In genomic region chr20:561437-562231, GRCh38 we compare ENCODE assay signal across 8 cellular contexts. TPM values are rescaled to one million over a fixed set of nuclear protein-coding genes. Genes with fewer than 3 reads are reported as not detected.
A peak's percentile ranks its signal among the peaks of the same experiment; 100 is the strongest.
DNase-seq lines count a peak whose midpoint lies in the region; ATAC-seq and TF ChIP-seq lines count a peak whose summit lies in the region.

No MANE protein-coding gene starts in this region.

- H3K4me3 Mint-ChIP-seq in activated naive CD8-positive, alpha-beta T cell treated with anti-CD3 and anti-CD28 coated beads, Interleukin-2, amount 10 ng/mL, durations not matched to agents 7 days and 5 days: no peak overlapping the region

- DNase-seq in activated gamma-delta T cell treated with Interleukin-2 at 50 U/mL for 16 hours: peak; percentile 26
- no peak for DNase-seq in activated gamma-delta T cell (lab: John Stamatoyannopoulos, UW)
- peak; percentile 65 for DNase-seq in MM.1S
- DNase-seq in SHP77 treated with DMSO at 0.1 percent for 48 hours (lab: John Stamatoyannopoulos, UW): peak; percentile 55
- DNase-seq in activated naive CD8-positive, alpha-beta T cell treated with anti-CD3 and anti-CD28 coated beads, Interleukin-2, amount 10 ng/mL, durations not matched to agents 7 days and 5 days: peak; percentile 41
- DNase-seq in heart right ventricle: peak; percentile 37 to 85
- peak; percentile 39 for DNase-seq in prostate gland (ENCODE audit: low spot score)

- H3K4me1 Mint-ChIP-seq in activated naive CD8-positive, alpha-beta T cell treated with anti-CD3 and anti-CD28 coated beads, Interleukin-2, amount 10 ng/mL, durations not matched to agents 7 days and 5 days: peaks cover 1% of the 10 kb centered on the region

- TF ChIP-seq CTCF in MM.1S (IDR thresholded peaks at IDR 0.05; ENCODE audit: low read length): peak; percentile 94
- TF ChIP-seq CTCF in heart right ventricle (IDR thresholded peaks at IDR 0.05): peak; percentile 13 to 100 (median 98)
- TF ChIP-seq CTCF in prostate gland (IDR thresholded peaks at IDR 0.05): peak; percentile 64 to 92 (median 88)

- peaks cover 20% of the 10 kb centered on the region for H3K27me3 Mint-ChIP-seq in activated naive CD8-positive, alpha-beta T cell treated with anti-CD3 and anti-CD28 coated beads, Interleukin-2, amount 10 ng/mL, durations not matched to agents 7 days and 5 days

- 34 to 40% methylated on average over 12 of the region's 12 CpGs for WGBS in heart right ventricle, 2 donors
- 37% methylated on average over 11 of the region's 12 CpGs for WGBS in prostate gland

- ATAC-seq in activated naive CD8-positive, alpha-beta T cell treated with anti-CD3 and anti-CD28 coated beads, Interleukin-2, amount 10 ng/mL, durations not matched to agents 7 days and 5 days (ENCODE audit: low read depth): peak; percentile 68
- ATAC-seq in heart right ventricle (peak; percentile 68 to 92 (median 84)), HG03045 (IDR thresholded peaks at IDR 0.05; ENCODE audit: unreplicated experiment) (no peak)

- H3K79me2 ChIP-seq in MM.1S (ENCODE audit: low read length): no peaks in the 10 kb centered on the region

- H3K27me3 ChIP-seq in MM.1S (replicated peaks; ENCODE audit: insufficient read depth, low read length): 0 out of 2 replicates have a peak, but pooled peaks cover 2% of the 10 kb centered on the region
- no peaks in the 10 kb centered on the region for H3K27me3 ChIP-seq in heart right ventricle
- H3K27me3 ChIP-seq in prostate gland (replicated peaks; ENCODE audit: insufficient read depth): peaks cover 2% of the 10 kb centered on the region

- H3K4me1 ChIP-seq in MM.1S (ENCODE audit: low read length) (no peaks in the 10 kb centered on the region), heart right ventricle (peaks cover 0 to 33% (median 10%) of the 10 kb centered on the region in 9 donors), prostate gland (replicated peaks) (no peaks in the 10 kb centered on the region)

- H3K4me3 ChIP-seq in MM.1S (ENCODE audit: low read length) (no peak overlapping the region), heart right ventricle (no peak overlapping the region), prostate gland (no peak overlapping the region)

- POLR2A ChIA-PET in activated naive CD8-positive, alpha-beta T cell treated with anti-CD3 and anti-CD28 coated beads, Interleukin-2, amount 10 ng/mL, durations not matched to agents 7 days and 5 days (lab: Charles Lee): no interaction called here

- H2AFZ ChIP-seq in MM.1S (ENCODE audit: low read length): no peak overlapping the region

- H3K36me3 Mint-ChIP-seq in activated naive CD8-positive, alpha-beta T cell treated with anti-CD3 and anti-CD28 coated beads, Interleukin-2, amount 10 ng/mL, durations not matched to agents 7 days and 5 days: no peaks in the 10 kb centered on the region

- H3K9me3 ChIP-seq in MM.1S (replicated peaks; ENCODE audit: insufficient read depth, low read length) (no peaks in the 10 kb centered on the region), heart right ventricle (no peaks in the 10 kb centered on the region), prostate gland (no peaks in the 10 kb centered on the region)

- H3K9ac ChIP-seq in MM.1S (ENCODE audit: low read length): no peak overlapping the region

- H3K36me3 ChIP-seq in MM.1S (replicated peaks; ENCODE audit: insufficient read depth, low read length) (no peaks in the 10 kb centered on the region), heart right ventricle (no peaks in the 10 kb centered on the region), prostate gland (no peaks in the 10 kb centered on the region)

- no peaks in the 10 kb centered on the region for H3K9me3 Mint-ChIP-seq in activated naive CD8-positive, alpha-beta T cell treated with anti-CD3 and anti-CD28 coated beads, Interleukin-2, amount 10 ng/mL, durations not matched to agents 7 days and 5 days

- intact Hi-C loops in heart right ventricle (cut with DNase I) (loop anchor here (1.0 to 5.0 kb wide), 11 partner anchors 49 to 178 kb away; partner anchors contain the start of gene TCF15 (in 1 of the 10)), prostate gland (cut with DNase I) (loop anchor here (5.0 kb wide), 2 partner anchors 86 to 176 kb away; no protein-coding TSS in a partner anchor)

- H3K27ac ChIP-seq in MM.1S (ENCODE audit: low read length) (no peak overlapping the region), heart right ventricle (no peak overlapping the region), prostate gland (no peak overlapping the region)

- no peaks in the 10 kb centered on the region for H3F3A ChIP-seq in MM.1S (ENCODE audit: insufficient read depth, low read length)

- TF ChIP-seq POLR2A in prostate gland (IDR thresholded peaks at IDR 0.05): no peak

- H4K20me1 ChIP-seq in MM.1S (ENCODE audit: insufficient read depth, low read length): no peaks in the 10 kb centered on the region

- no peak overlapping the region for H3K27ac Mint-ChIP-seq in activated naive CD8-positive, alpha-beta T cell treated with anti-CD3 and anti-CD28 coated beads, Interleukin-2, amount 10 ng/mL, durations not matched to agents 7 days and 5 days

- no peak overlapping the region for H3K4me2 ChIP-seq in MM.1S (ENCODE audit: low read depth, low read length)

- no peaks in the 10 kb centered on the region for H3K9me2 ChIP-seq in MM.1S (replicated peaks; ENCODE audit: insufficient read depth, low read length)

RNA-seq across cellular contexts. Expression of gene CSNK2A1, which starts 18.0 kb away (rescaled TPM):
- 100 to 1,000 TPM; 113 to 114 TPM for total RNA-seq in activated naive CD8-positive, alpha-beta T cell treated with anti-CD3 and anti-CD28 coated beads, Interleukin-2, amount 10 ng/mL, durations not matched to agents 7 days and 5 days
- 100 to 1,000 TPM; 111 to 137 (median 129) TPM for total RNA-seq in heart right ventricle
- polyA plus RNA-seq in heart right ventricle: 10 to 100 TPM; 21.4 to 38.2 TPM
- total RNA-seq in prostate gland: 100 to 1,000 TPM in 1 of 2 donors, 10 to 100 TPM in 1; 66.9 to 152 TPM

RNA-seq across cellular contexts. Expression of gene TCF15, which starts 48.5 kb away (rescaled TPM):
- not detected for total RNA-seq in activated naive CD8-positive, alpha-beta T cell treated with anti-CD3 and anti-CD28 coated beads, Interleukin-2, amount 10 ng/mL, durations not matched to agents 7 days and 5 days
- total RNA-seq in heart right ventricle (10 to 100 TPM in 3 of 10 donors, 1 to 10 TPM in 7; 4.6 to 20.5 (median 7.9) TPM), prostate gland (under 1 TPM; 0.55 to 0.68 TPM)
- 10 to 100 TPM; 12.8 to 41.0 TPM for polyA plus RNA-seq in heart right ventricle
